ENCODE assay signal across 1 cellular context in genomic region chr7:25882151-25882773, GRCh38.
TF ChIP-seq lines count a peak whose summit lies in the region.

No MANE protein-coding gene starts in this region.

TF ChIP-seq in HEK293, 187 proteins besides CTCF, POLR2A, EP300 and RAD21 (continued from another document and continues in another):
- TF ChIP-seq INSM2 (tag by site-specific recombination; IDR thresholded peaks at IDR 0.05) (0 out of 2 replicates have a peak, but pooled peaks have one; percentile 34), YY1 (tag by site-specific recombination; IDR thresholded peaks at IDR 0.05) (peak; percentile 51; the same call in 1 of the 2 replicates), ZBTB6 (tag by site-specific recombination; IDR thresholded peaks at IDR 0.05) (peak; percentile 62; the same call in 1 of the 2 replicates), ZNF23 (tag by site-specific recombination; IDR thresholded peaks at IDR 0.05; ENCODE audit: borderline replicate concordance) (no peak), ZNF580 (tag by site-specific recombination; IDR thresholded peaks at IDR 0.05) (peak; percentile 95), EGR2 (tag by site-specific recombination; IDR thresholded peaks at IDR 0.05; ENCODE audit: low read depth) (no peak), MZF1 (tag by site-specific recombination; IDR thresholded peaks at IDR 0.05; ENCODE audit: borderline replicate concordance) (0 out of 2 replicates have a peak, but pooled peaks have one; percentile 32), PRDM10 (tag by site-specific recombination; IDR thresholded peaks at IDR 0.05) (peak; percentile 39; the same call in 1 of the 2 replicates), ZNF423 (tag by site-specific recombination; IDR thresholded peaks at IDR 0.05) (no peak), ZNF76 (tag by site-specific recombination; IDR thresholded peaks at IDR 0.05; ENCODE audit: borderline replicate concordance, low read depth) (no peak), FEZF1 (tag by site-specific recombination; IDR thresholded peaks at IDR 0.05) (peak; percentile 99), ZSCAN16 (tag by site-specific recombination; IDR thresholded peaks at IDR 0.05) (peak; percentile 61; the same call in 1 of the 2 replicates), ZNF843 (tag by site-specific recombination; IDR thresholded peaks at IDR 0.05) (peak; percentile 98), IKZF3 (tag by site-specific recombination; IDR thresholded peaks at IDR 0.05) (peak; percentile 87), SCRT1 (tag by site-specific recombination; IDR thresholded peaks at IDR 0.05; ENCODE audit: borderline replicate concordance) (peak; percentile 33; the same call in 1 of the 2 replicates), YY2 (tag by site-specific recombination; IDR thresholded peaks at IDR 0.05) (no peak), ZBTB1 (tag by site-specific recombination; IDR thresholded peaks at IDR 0.05) (no peak), OSR2 (tag by site-specific recombination; IDR thresholded peaks at IDR 0.05) (peak; percentile 96), ZNF433 (tag by site-specific recombination; IDR thresholded peaks at IDR 0.05; ENCODE audit: low read depth) (no peak), ZXDB (tag by site-specific recombination; IDR thresholded peaks at IDR 0.05) (peak; percentile 88), ZNF747 (tag by site-specific recombination; IDR thresholded peaks at IDR 0.05) (no peak), HOXC10 (CRISPR knock-in tag; IDR thresholded peaks at IDR 0.05) (no peak), ZNF324 (tag by site-specific recombination; IDR thresholded peaks at IDR 0.05) (no peak), ZNF707 (tag by site-specific recombination; IDR thresholded peaks at IDR 0.05) (no peak), ZNF658 (tag by site-specific recombination; IDR thresholded peaks at IDR 0.05) (no peak), ZNF629 (tag by site-specific recombination; IDR thresholded peaks at IDR 0.05) (peak; percentile 65), ZBTB17 (tag by site-specific recombination; IDR thresholded peaks at IDR 0.05) (peak; percentile 76), ZNF48 (tag by site-specific recombination; IDR thresholded peaks at IDR 0.05) (no peak), KLF8 (tag by site-specific recombination; IDR thresholded peaks at IDR 0.05) (peak; percentile 72), ZNF18 (tag by site-specific recombination; IDR thresholded peaks at IDR 0.05) (0 out of 2 replicates have a peak, but pooled peaks have one; percentile 67), ZBTB26 (tag by site-specific recombination; optimal IDR thresholded peaks at IDR 0.05) (no peak), TCF7L2 (IDR thresholded peaks at IDR 0.05; ENCODE audit: borderline replicate concordance, low read depth, low read length) (no peak), ZNF596 (tag by site-specific recombination; IDR thresholded peaks at IDR 0.05) (peak; percentile 30; the same call in 1 of the 2 replicates), ZNF24 (tag by site-specific recombination; IDR thresholded peaks at IDR 0.05) (peak; percentile 59; the same call in 1 of the 2 replicates), BCL11A (tag by site-specific recombination; IDR thresholded peaks at IDR 0.05; ENCODE audit: low read depth) (peak; percentile 54; the same call in 1 of the 2 replicates), ZBTB8A (tag by site-specific recombination; IDR thresholded peaks at IDR 0.05) (peak; percentile 67), ZNF394 (tag by site-specific recombination; IDR thresholded peaks at IDR 0.05; ENCODE audit: borderline replicate concordance) (0 out of 2 replicates have a peak, but pooled peaks have one; percentile 39), ZNF660 (tag by site-specific recombination; IDR thresholded peaks at IDR 0.05) (no peak), GFI1B (tag by site-specific recombination; IDR thresholded peaks at IDR 0.05) (peak; percentile 76), PBX3 (CRISPR knock-in tag; IDR thresholded peaks at IDR 0.05) (no peak), ZBTB44 (tag by site-specific recombination; IDR thresholded peaks at IDR 0.05) (peak; percentile 70), ZNF223 (tag by site-specific recombination; IDR thresholded peaks at IDR 0.05) (no peak), OVOL3 (tag by site-specific recombination; IDR thresholded peaks at IDR 0.05) (peak; percentile 89), ZFP69B (tag by site-specific recombination; IDR thresholded peaks at IDR 0.05) (no peak), WT1 (tag by site-specific recombination; IDR thresholded peaks at IDR 0.05) (peak; percentile 52; the same call in 1 of the 2 replicates), ZNF792 (tag by site-specific recombination; IDR thresholded peaks at IDR 0.05) (0 out of 2 replicates have a peak, but pooled peaks have one; percentile 37), ZNF10 (tag by site-specific recombination; IDR thresholded peaks at IDR 0.05) (no peak), SCRT2 (tag by site-specific recombination; IDR thresholded peaks at IDR 0.05) (peak; percentile 50; the same call in 1 of the 2 replicates), ZSCAN4 (tag by site-specific recombination; IDR thresholded peaks at IDR 0.05) (0 out of 2 replicates have a peak, but pooled peaks have one; percentile 35), GLIS1 (tag by site-specific recombination; IDR thresholded peaks at IDR 0.05) (peak; percentile 80), ZNF600 (tag by site-specific recombination; IDR thresholded peaks at IDR 0.05) (peak; percentile 98), ZNF571 (tag by site-specific recombination; IDR thresholded peaks at IDR 0.05) (no peak), KLF7 (tag by site-specific recombination; IDR thresholded peaks at IDR 0.05; ENCODE audit: borderline replicate concordance) (0 out of 2 replicates have a peak, but pooled peaks have one; percentile 22), PRDM4 (tag by site-specific recombination; IDR thresholded peaks at IDR 0.05) (peak; percentile 89)
